ENCODE assay signal across 21 cellular contexts in genomic region chr3:175489406-175489805, GRCh38.
DNase-seq lines count a peak whose midpoint lies in the region; ATAC-seq and TF ChIP-seq lines count a peak whose summit lies in the region.
"Had no signal": no experiment of that assay in that cellular context is flagged by ENCODE, and none has a peak within 500 bp of the region (broad histone marks: within the 10 kb centered on the region; RNA-seq: fewer than 3 reads in every experiment).

No MANE protein-coding gene starts in this region.

- no peak overlapping the region for H3K4me3 ChIP-seq in vagina
- H3K4me3 ChIP-seq: A549, GM23338, hepatocyte, lower lobe of right lung, smooth muscle cell, transverse colon had no signal

- in situ Hi-C loops in Caki2 (cut with HindIII; ENCODE audit: low pct_unique_long_range_greater_than_20kb, low sequenced_read_pairs): no loop called here

- H3K4me1 ChIP-seq in vagina: no peaks in the 10 kb centered on the region
- H3K4me1 ChIP-seq: A549, lower lobe of right lung, transverse colon had no signal

- no peaks in the 10 kb centered on the region for H3K27me3 ChIP-seq in vagina
- H3K27me3 ChIP-seq: hepatocyte, transverse colon had no signal

- no peak for TF ChIP-seq CTCF in vagina (IDR thresholded peaks at IDR 0.05)

- no peaks in the 10 kb centered on the region for H3K9me3 ChIP-seq in vagina
- H3K9me3 ChIP-seq: A549, lower lobe of right lung, transverse colon had no signal

- peak; percentile 18 for DNase-seq in Caki2 (ENCODE audit: low read depth)
- no peak for DNase-seq in stimulated activated naive CD4-positive, alpha-beta T cell (lab: John Stamatoyannopoulos, UW)
- DNase-seq in vagina (ENCODE audit: extremely low spot score in 2 of 2): no peak
- no peak for DNase-seq in DMS114 treated with DMSO at 0.1 percent for 48 hours (lab: John Stamatoyannopoulos, UW; ENCODE audit: unreplicated experiment)
- no peak for DNase-seq in NCI-H2107 (lab: John Stamatoyannopoulos, UW)
- DNase-seq: activated CD8-positive, alpha-beta memory T cell treated with anti-CD3 and anti-CD28 coated beads, Interleukin-2, amount 50 U/mL, for 4 hours; activated naive CD8-positive, alpha-beta T cell treated with anti-CD3 and anti-CD28 coated beads, Interleukin-2, amount 50 U/mL, for 24 hours; Calu3; lower lobe of right lung; NCI-H1436; NCI-H774; SHP77 treated with DMSO at 0.1 percent for 48 hours; transverse colon had no signal

- intact Hi-C loops in vagina (cut with DNase I): no loop called here

- ATAC-seq in GM19328 (IDR thresholded peaks at IDR 0.05; ENCODE audit: unreplicated experiment) (peak; percentile 53), HG02763 (IDR thresholded peaks at IDR 0.05; ENCODE audit: unreplicated experiment) (peak; percentile 55), HG03442 (IDR thresholded peaks at IDR 0.05; ENCODE audit: unreplicated experiment) (peak; percentile 56)
- ATAC-seq: A549; activated naive CD8-positive, alpha-beta T cell treated with anti-CD3 and anti-CD28 coated beads, Interleukin-2, amount 50 U/mL, for 24 hours; GM23338; lower lobe of right lung; WTC11 had no signal

- TF ChIP-seq POLR2A in vagina (IDR thresholded peaks at IDR 0.05): no peak

- H3K36me3 ChIP-seq in vagina: no peaks in the 10 kb centered on the region
- H3K36me3 ChIP-seq: lower lobe of right lung, transverse colon had no signal

- no peak overlapping the region for H3K27ac ChIP-seq in vagina
- H3K27ac ChIP-seq: A549, hepatocyte, lower lobe of right lung, transverse colon had no signal
